Comparison of ENCODE assay signal across 8 cellular contexts in genomic region chr2:39837856-39838453, GRCh38. TPM values are rescaled to one million over a fixed set of nuclear protein-coding genes. Genes with fewer than 3 reads are reported as not detected.
A peak's percentile ranks its signal among the peaks of the same experiment; 100 is the strongest.
DNase-seq lines count a peak whose midpoint lies in the region; ATAC-seq, FAIRE-seq and TF ChIP-seq lines count a peak whose summit lies in the region.

No MANE protein-coding gene starts in this region.

- H3K9ac ChIP-seq in HepG2 (ENCODE audit: insufficient read depth, low read depth, low read length) = no peak overlapping the region

- in situ Hi-C loops in HepG2 (cut with HindIII; ENCODE audit: extremely low pct_ligation_motif_present, low pct_unique_long_range_greater_than_20kb) = no loop called here

- DNase-seq in A673 (ENCODE audit: low spot score) (peak; percentile 57), M059J (ENCODE audit: low read depth) (peak; percentile 24), amniotic epithelial cell (ENCODE audit: low read depth) (peak; percentile 52), HepG2 (ENCODE audit: low spot score) (peak; percentile 61), GM19240 (ENCODE audit: insufficient read length, low spot score) (no peak)
- DNase-seq in effector CD4-positive, alpha-beta T cell = no peak

- TF ChIP-seq EP300 in HepG2 (IDR thresholded peaks at IDR 0.05; ENCODE audit: low read depth in 2 of 2, low read length in 2 of 2) (no peak), HepG2 (CRISPR knock-in tag; IDR thresholded peaks at IDR 0.05; ENCODE audit: borderline replicate concordance) (no peak)

- H3K4me2 ChIP-seq in HepG2 (ENCODE audit: low read depth, low read length) = no peak overlapping the region

- H3K4me1 ChIP-seq in A673 (ENCODE audit: insufficient read depth, low read length, poor library complexity, severe bottlenecking) = no peaks in the 10 kb centered on the region
- no peaks in the 10 kb centered on the region for H3K4me1 ChIP-seq in HEK293 (ENCODE audit: control insufficient read depth, insufficient read depth, low read length)
- H3K4me1 ChIP-seq in HepG2 (ENCODE audit: insufficient read depth, low read length) = no peaks in the 10 kb centered on the region

- no peaks in the 10 kb centered on the region for H3K27me3 ChIP-seq in A673 (replicated peaks; ENCODE audit: insufficient read depth, low read depth, low read length, poor library complexity)
- H3K27me3 ChIP-seq in HepG2 (ENCODE audit: control insufficient read depth in 1 of 2, insufficient read depth in 2 of 2, low read length in 2 of 2) = no peaks in the 10 kb centered on the region; a peak in 1 of 5 replicates

- peak; percentile 95 for ATAC-seq in HepG2

- WGBS in HepG2 (ENCODE audit: low lambda C conversion rate) = 6% methylated on average over 6 of the region's 6 CpGs

- TF ChIP-seq CTCF in A673 (conservative IDR thresholded peaks at IDR 0.05; ENCODE audit: low read depth, low read length) = peak; percentile 81
- TF ChIP-seq CTCF in GM12872 (IDR thresholded peaks at IDR 0.05; ENCODE audit: insufficient read depth, low read depth, low read length) = peak; percentile 93
- peak; percentile 38; the same call in 1 of the 2 replicates for TF ChIP-seq CTCF in HEK293 (tag by site-specific recombination; IDR thresholded peaks at IDR 0.05)
- peak; percentile 85 for TF ChIP-seq CTCF in HepG2 (CRISPR knock-in tag; IDR thresholded peaks at IDR 0.05)

- H3K79me2 ChIP-seq in HepG2 (ENCODE audit: insufficient read depth, low read length) = no peaks in the 10 kb centered on the region

- no peaks in the 10 kb centered on the region for H3K36me3 ChIP-seq in A673 (ENCODE audit: insufficient read depth, low read length, poor library complexity, severe bottlenecking)
- H3K36me3 ChIP-seq in HEK293 (ENCODE audit: control insufficient read depth in 2 of 2, insufficient read depth in 1 of 2, low read length in 2 of 2) = no peaks in the 10 kb centered on the region
- no peaks in the 10 kb centered on the region for H3K36me3 ChIP-seq in HepG2 (replicated peaks in 1 of 2; ENCODE audit: control insufficient read depth in 1 of 2, insufficient read depth in 2 of 2, low read length in 2 of 2)

- POLR2A ChIA-PET in A673 (lab: Charles Lee; ENCODE audit: low non-redundant PET) (no interaction called here), HEK293 (lab: Yijun Ruan, JAX) (no interaction called here), HepG2 (lab: Yijun Ruan, JAX) (no interaction called here)

- H3K27ac ChIP-seq in A673 (ENCODE audit: low read depth, low read length, poor library complexity, severe bottlenecking) = no peak overlapping the region
- H3K27ac ChIP-seq in HEK293 (ENCODE audit: extremely low read depth, low read depth, low read length) = no peak overlapping the region
- H3K27ac ChIP-seq in HepG2 (ENCODE audit: extremely low read length, insufficient read depth, low read length) = no peak overlapping the region

- H2AFZ ChIP-seq in HepG2 (ENCODE audit: low read length) = no peak overlapping the region

- FAIRE-seq in HepG2 (lab: Jason Lieb, UNC) = peak; percentile 46

- CTCF ChIA-PET in A673 (lab: Charles Lee) (interaction anchor here (1.4 kb wide), 1 partner anchor 76 kb away, joined by 5 read pairs; no protein-coding TSS in a partner anchor), HEK293 (lab: Yijun Ruan, JAX) (interaction anchor here (0.6 to 2.6 kb wide), 17 partner anchors 8 to 712 kb away, joined by 3 to 11 read pairs (median 3); no protein-coding TSS in a partner anchor), HepG2 (lab: Yijun Ruan, JAX; ENCODE audit: low intra/inter-chr PET ratio, low total read pairs) (no interaction called here)

- 0 out of 2 replicates have a peak, but pooled peaks have one; percentile 21 for TF ChIP-seq RAD21 in HepG2 (CRISPR knock-in tag; IDR thresholded peaks at IDR 0.05)

- H3K4me3 ChIP-seq in A673 (ENCODE audit: low read depth, low read length, poor library complexity, severe bottlenecking) (no peak overlapping the region), HEK293 (ENCODE audit: low read depth, low read length) (no peak overlapping the region), HepG2 (replicated peaks in 1 of 3; ENCODE audit: insufficient read depth in 1 of 3, low read depth in 2 of 3, low read length in 3 of 3) (no peak overlapping the region)

- TF ChIP-seq POLR2A in HepG2 (IDR thresholded peaks at IDR 0.05; ENCODE audit: insufficient read depth in 1 of 2, low read depth in 2 of 2, low read length in 2 of 2) = no peak

- H4K20me1 ChIP-seq in HepG2 (ENCODE audit: insufficient read depth, low read length) = no peaks in the 10 kb centered on the region

- BruUV-seq in A673 (replicated peaks; lab: Mats Ljungman, UMichigan) (no TSS peak), HepG2 (replicated peaks; lab: Mats Ljungman, UMichigan) (no TSS peak)

- intact Hi-C loops in A673 (cut with micrococcal nuclease; ENCODE audit: unreplicated experiment) = loop anchor here (5.0 to 10.0 kb wide), 2 partner anchors 69 to 323 kb away; no protein-coding TSS in a partner anchor
- intact Hi-C loops in HepG2 (cut with micrococcal nuclease; ENCODE audit: unreplicated experiment) = loop anchor here (10.0 kb wide), 1 partner anchor 927 kb away; no protein-coding TSS in a partner anchor

- no peaks in the 10 kb centered on the region for H3K9me3 ChIP-seq in A673 (ENCODE audit: low read depth, low read length, poor library complexity, severe bottlenecking)
- no peaks in the 10 kb centered on the region for H3K9me3 ChIP-seq in HEK293 (ENCODE audit: control insufficient read depth, insufficient read depth, low read depth, low read length)
- H3K9me3 ChIP-seq in HepG2 (ENCODE audit: low read length) = 0 out of 2 replicates have a peak, but pooled peaks cover 10% of the 10 kb centered on the region

TF ChIP-seq in HEK293, 187 proteins besides CTCF, POLR2A, EP300 and RAD21:
- peak; percentile 16; the same call in 1 of the 2 replicates for TF ChIP-seq ZNF654 (tag by site-specific recombination; IDR thresholded peaks at IDR 0.05; ENCODE audit: low read depth)
- no peak for TF ChIP-seq ZNF76 (tag by site-specific recombination; IDR thresholded peaks at IDR 0.05; ENCODE audit: borderline replicate concordance, low read depth)
TF ChIP-seq in HEK293: peak in this region for 1.

TF ChIP-seq in HepG2, 621 proteins besides CTCF, POLR2A, EP300 and RAD21 (continues in another document):
- TF ChIP-seq ZNF576 (CRISPR knock-in tag; IDR thresholded peaks at IDR 0.05) (no peak), MLLT10 (CRISPR knock-in tag; IDR thresholded peaks at IDR 0.05) (no peak)

RNA-seq across cellular contexts. Expression of gene THUMPD2, which starts 58.9 kb away (rescaled TPM):
- 14.1 and 14.8 TPM in 2 replicates for total RNA-seq in A673 (2021)
- total RNA-seq in M059J (2014; rRNA removed; shearing (Covaris generic)) = 5.3 and 8.9 TPM in 2 replicates
- total RNA-seq in HepG2 (2016; rRNA removed; fragmentation: Illumina TruSeq; extraction: Trizol) = 15.6 and 21.2 TPM in 2 replicates
- 5.0 and 7.1 TPM in 2 replicates for total RNA-seq in HepG2 (2016; cell fraction: cytosol; rRNA removed; fragmentation: Illumina TruSeq; extraction: Trizol; ENCODE audit: low read depth)
- 18.0 and 20.6 TPM in 2 replicates for total RNA-seq in HepG2 (2016; cell fraction: insoluble cytoplasmic fraction; rRNA removed; fragmentation: Illumina TruSeq; extraction: Trizol)
- 7.0 and 9.7 TPM in 2 replicates for total RNA-seq in HepG2 (2016; cell fraction: membrane; rRNA removed; fragmentation: Illumina TruSeq; extraction: Trizol)
- total RNA-seq in HepG2 (2016; cell fraction: nucleus; rRNA removed; fragmentation: Illumina TruSeq; extraction: Trizol) = 25.7 and 29.0 TPM in 2 replicates
- 11.8 and 12.2 TPM in 2 replicates for polyA plus RNA-seq in HepG2 (2011; rRNA removed)
- 4.0 and 5.9 TPM in 2 replicates for polyA plus RNA-seq in HepG2 (2011; cell fraction: cytosol; rRNA removed)
- 11.5 and 14.3 TPM in 2 replicates for polyA plus RNA-seq in HepG2 (2011; cell fraction: nucleus; rRNA removed)
- polyA plus RNA-seq in HepG2 (2012) = 11.8 and 15.7 TPM in 2 replicates
- 2.6 and 2.8 TPM in 2 replicates for polyA plus RNA-seq in HepG2 (2016; cell fraction: cytosol; fragmentation: Illumina TruSeq; extraction: Trizol; ENCODE audit: low read depth)
- 20.7 and 21.6 TPM in 2 replicates for polyA plus RNA-seq in HepG2 (2016; cell fraction: insoluble cytoplasmic fraction; fragmentation: Illumina TruSeq; extraction: Trizol; ENCODE audit: low read depth)
- polyA plus RNA-seq in HepG2 (2016; cell fraction: membrane; fragmentation: Illumina TruSeq; extraction: Trizol; ENCODE audit: low read depth) = 4.4 and 5.0 TPM in 2 replicates
- 29.8 and 30.6 TPM in 2 replicates for polyA plus RNA-seq in HepG2 (2016; cell fraction: nucleus; fragmentation: Illumina TruSeq; extraction: Trizol; ENCODE audit: insufficient read depth, low read depth)
- 5.8 and 11.7 TPM in 2 replicates for polyA minus RNA-seq in HepG2 (2011; rRNA and poly(A)+ RNA removed; ENCODE audit: low replicate concordance)
- polyA minus RNA-seq in HepG2 (2011; cell fraction: cytosol; rRNA and poly(A)+ RNA removed) = 2.6 and 4.5 TPM in 2 replicates
- 34.9 and 67.8 TPM in 2 replicates for polyA minus RNA-seq in HepG2 (2011; cell fraction: nucleus; rRNA and poly(A)+ RNA removed)

Comparison
In these comparisons a context has a peak if more than half of its experiments do, and no peak if none do; other contexts are left out.
1. DNase-seq: peak in A673 (single experiment), M059J (single experiment), amniotic epithelial cell (single experiment) and HepG2 (single experiment); none in GM19240 (single experiment) and effector CD4-positive, alpha-beta T cell (single experiment).
2. CTCF ChIP-seq: peak in every context shown above with its lines; median percentile 93 in GM12872; 85 in HepG2; 81 in A673; 38 in HEK293.